33 cellular contexts compared by ENCODE assay signal in genomic region chr11:36557991-36558390, GRCh38. TPM values are rescaled to one million over a fixed set of nuclear protein-coding genes. Genes with fewer than 3 reads are reported as not detected.
DNase-seq lines count a peak whose midpoint lies in the region; ATAC-seq and TF ChIP-seq lines count a peak whose summit lies in the region.
"Had no signal": no experiment of that assay in that cellular context is flagged by ENCODE, and none has a peak within 500 bp of the region (broad histone marks: within the 10 kb centered on the region; RNA-seq: fewer than 3 reads in every experiment).

No MANE protein-coding gene starts in this region.

- no peak for TF ChIP-seq CTCF in activated CD8-positive, alpha-beta T cell treated with anti-CD3 and anti-CD28 coated beads for 36 hours (IDR thresholded peaks at IDR 0.05)
- TF ChIP-seq CTCF in progenitor cell of endocrine pancreas (IDR thresholded peaks at IDR 0.05; ENCODE audit: unreplicated experiment) = no peak

- no peak for ATAC-seq in activated CD8-positive, alpha-beta T cell treated with anti-CD3 and anti-CD28 coated beads for 36 hours
- no peak for ATAC-seq in activated CD8-positive, alpha-beta T cell treated with anti-CD3 and anti-CD28 coated beads, Interleukin-2, amount 10 ng/mL, durations not matched to agents 7 days and 5 days
- no peak for ATAC-seq in activated naive CD8-positive, alpha-beta T cell treated with anti-CD3 and anti-CD28 coated beads, Interleukin-2, amount 50 U/mL, for 24 hours
- ATAC-seq: body of pancreas; esophagus mucosa; PC-3; stimulated activated naive B cell treated with anti-CD40 and anti-IgM and Interleukin-4, amounts not matched to agents 10 μg/mL and 1 μg/mL and 100 μg/mL, for 72 hours had no signal

- no peaks in the 10 kb centered on the region for H3K36me3 ChIP-seq in HUES48 (ENCODE audit: control insufficient read depth, insufficient read depth, low read length)
- no peaks in the 10 kb centered on the region for H3K36me3 ChIP-seq in GM23248 (ENCODE audit: low read depth)
- H3K36me3 ChIP-seq: BE2C, thoracic aorta, vagina had no signal

- no peak overlapping the region for H3K4me2 ChIP-seq in GM23248 (ENCODE audit: unreplicated experiment)
- H3K4me2 ChIP-seq: hepatocyte, smooth muscle cell had no signal

- no peaks in the 10 kb centered on the region for H3K79me2 ChIP-seq in GM23248 (ENCODE audit: insufficient read depth)
- H3K79me2 ChIP-seq: hepatocyte had no signal

- H3K9me3 Mint-ChIP-seq in activated CD8-positive, alpha-beta T cell treated with anti-CD3 and anti-CD28 coated beads for 36 hours = no peaks in the 10 kb centered on the region
- H3K9me3 Mint-ChIP-seq in activated CD8-positive, alpha-beta T cell treated with anti-CD3 and anti-CD28 coated beads, Interleukin-2, amount 10 ng/mL, durations not matched to agents 7 days and 5 days (ENCODE audit: insufficient read depth) = peaks cover 17% of the 10 kb centered on the region
- H3K9me3 Mint-ChIP-seq in activated naive CD8-positive, alpha-beta T cell treated with anti-CD3 and anti-CD28 coated beads, Interleukin-2, amount 50 U/mL, for 24 hours = no peaks in the 10 kb centered on the region
- H3K9me3 Mint-ChIP-seq in progenitor cell of endocrine pancreas (ENCODE audit: low read depth) = peaks cover 19% of the 10 kb centered on the region

- H3K9ac ChIP-seq in HUES48 (ENCODE audit: low read depth, low read length) (no peak overlapping the region), GM23248 (no peak overlapping the region)

- H3K9me3 ChIP-seq in HUES48 (ENCODE audit: control insufficient read depth, insufficient read depth, low read length) (peaks cover 6% of the 10 kb centered on the region), GM23248 (ENCODE audit: low read depth) (no peaks in the 10 kb centered on the region)
- H3K9me3 ChIP-seq: BE2C, body of pancreas, vagina had no signal

- peak overlapping the region; percentile 8 for H3K27ac Mint-ChIP-seq in activated CD8-positive, alpha-beta T cell treated with anti-CD3 and anti-CD28 coated beads for 36 hours
- H3K27ac Mint-ChIP-seq in activated CD8-positive, alpha-beta T cell treated with anti-CD3 and anti-CD28 coated beads, Interleukin-2, amount 10 ng/mL, durations not matched to agents 7 days and 5 days = no peak overlapping the region
- H3K27ac Mint-ChIP-seq in activated naive CD8-positive, alpha-beta T cell treated with anti-CD3 and anti-CD28 coated beads, Interleukin-2, amount 50 U/mL, for 24 hours = peak overlapping the region; percentile 60
- no peak overlapping the region for H3K27ac Mint-ChIP-seq in progenitor cell of endocrine pancreas
- H3K27ac Mint-ChIP-seq: stimulated activated naive B cell treated with anti-CD40 and anti-IgM and Interleukin-4, amounts not matched to agents 10 μg/mL and 1 μg/mL and 100 μg/mL, for 72 hours had no signal

- no peak for DNase-seq in activated CD8-positive, alpha-beta T cell treated with anti-CD3 and anti-CD28 coated beads for 36 hours
- DNase-seq in activated CD8-positive, alpha-beta T cell treated with anti-CD3 and anti-CD28 coated beads, Interleukin-2, amount 10 ng/mL, durations not matched to agents 7 days and 5 days = no peak
- no peak for DNase-seq in activated naive CD8-positive, alpha-beta T cell treated with anti-CD3 and anti-CD28 coated beads, Interleukin-2, amount 50 U/mL, for 24 hours
- DNase-seq in progenitor cell of endocrine pancreas (ENCODE audit: low spot score, unreplicated experiment) (no peak), GM23248 (no peak), HUDEP-2 (lab: John Stamatoyannopoulos, UW; ENCODE audit: unreplicated experiment in 76 of 76) (no peak), NCI-H1694 (lab: John Stamatoyannopoulos, UW) (no peak)
- DNase-seq: activated CD4-positive, CD25-positive, alpha-beta regulatory T cell treated with anti-CD3 and anti-CD28 coated beads, Interleukin-2, amount 50 U/mL, for 72 hours; BE2C; body of pancreas; COR-L47; effector CD4-positive, alpha-beta T cell; foreskin melanocyte; H7; mesendoderm; NCI-H345; NCI-H82; nucleus accumbens; PC-3; retina; stimulated activated CD4-positive, alpha-beta T cell treated with anti-CD3 and anti-CD28 coated beads, Interleukin-2, amount 100 ng/mL, for 48 hours; stimulated activated naive B cell treated with anti-CD40 and anti-IgM and Interleukin-4, amounts not matched to agents 10 μg/mL and 1 μg/mL and 100 μg/mL, for 72 hours; SW 1271 had no signal

- no peak overlapping the region for H3K4me3 Mint-ChIP-seq in activated CD8-positive, alpha-beta T cell treated with anti-CD3 and anti-CD28 coated beads for 36 hours
- no peak overlapping the region for H3K4me3 Mint-ChIP-seq in activated CD8-positive, alpha-beta T cell treated with anti-CD3 and anti-CD28 coated beads, Interleukin-2, amount 10 ng/mL, durations not matched to agents 7 days and 5 days
- H3K4me3 Mint-ChIP-seq in activated naive CD8-positive, alpha-beta T cell treated with anti-CD3 and anti-CD28 coated beads, Interleukin-2, amount 50 U/mL, for 24 hours = peak overlapping the region; percentile 64
- H3K4me3 Mint-ChIP-seq in progenitor cell of endocrine pancreas (ENCODE audit: low read depth) = peak overlapping the region; percentile 59

- H3F3A ChIP-seq in GM23248 (ENCODE audit: insufficient read depth) = no peaks in the 10 kb centered on the region

- H3K4me3 ChIP-seq in HUES48 (ENCODE audit: low read depth, low read length) (0 out of 2 replicates have a peak overlapping the region, but pooled peaks have one; percentile 9), GM23248 (no peak overlapping the region)
- H3K4me3 ChIP-seq: body of pancreas, hepatocyte, smooth muscle cell, thoracic aorta, vagina had no signal

- no peaks in the 10 kb centered on the region for H4K20me1 ChIP-seq in GM23248 (ENCODE audit: insufficient read depth)

- no peak overlapping the region for H3K27ac ChIP-seq in HUES48 (ENCODE audit: low read depth, low read length)
- H3K27ac ChIP-seq in GM23248 = no peak overlapping the region
- H3K27ac ChIP-seq: body of pancreas, hepatocyte, thoracic aorta, vagina had no signal

- in situ Hi-C loops in GM23248 (cut with MboI) = no loop called here

- CTCF ChIA-PET in activated CD8-positive, alpha-beta T cell treated with anti-CD3 and anti-CD28 coated beads for 36 hours (lab: Charles Lee) = no interaction called here
- CTCF ChIA-PET in activated CD8-positive, alpha-beta T cell treated with anti-CD3 and anti-CD28 coated beads, Interleukin-2, amount 10 ng/mL, durations not matched to agents 7 days and 5 days (lab: Charles Lee) = no interaction called here

- H3K27me3 Mint-ChIP-seq in activated CD8-positive, alpha-beta T cell treated with anti-CD3 and anti-CD28 coated beads for 36 hours = no peaks in the 10 kb centered on the region
- H3K27me3 Mint-ChIP-seq in activated CD8-positive, alpha-beta T cell treated with anti-CD3 and anti-CD28 coated beads, Interleukin-2, amount 10 ng/mL, durations not matched to agents 7 days and 5 days (ENCODE audit: low read depth) = peaks cover 12% of the 10 kb centered on the region
- H3K27me3 Mint-ChIP-seq in activated naive CD8-positive, alpha-beta T cell treated with anti-CD3 and anti-CD28 coated beads, Interleukin-2, amount 50 U/mL, for 24 hours = no peaks in the 10 kb centered on the region
- no peaks in the 10 kb centered on the region for H3K27me3 Mint-ChIP-seq in progenitor cell of endocrine pancreas

- no peaks in the 10 kb centered on the region; the same call in 1 of the 2 replicates for H3K27me3 ChIP-seq in HUES48 (ENCODE audit: control insufficient read depth, insufficient read depth, low read length)
- H3K27me3 ChIP-seq in GM23248 (replicated peaks; ENCODE audit: insufficient read depth) = peaks cover 14% of the 10 kb centered on the region
- H3K27me3 ChIP-seq: BE2C, body of pancreas, hepatocyte, vagina had no signal

- H3K4me1 ChIP-seq in HUES48 (ENCODE audit: control insufficient read depth, insufficient read depth, low read length) (no peaks in the 10 kb centered on the region), GM23248 (ENCODE audit: insufficient read depth) (no peaks in the 10 kb centered on the region)
- H3K4me1 ChIP-seq: BE2C, body of pancreas, vagina had no signal

- no peak overlapping the region for H2AFZ ChIP-seq in GM23248
- H2AFZ ChIP-seq: hepatocyte had no signal

- POLR2A ChIA-PET in activated CD8-positive, alpha-beta T cell treated with anti-CD3 and anti-CD28 coated beads for 36 hours (lab: Charles Lee) = no interaction called here
- POLR2A ChIA-PET in activated CD8-positive, alpha-beta T cell treated with anti-CD3 and anti-CD28 coated beads, Interleukin-2, amount 10 ng/mL, durations not matched to agents 7 days and 5 days (lab: Charles Lee) = no interaction called here

- intact Hi-C loops in activated CD8-positive, alpha-beta T cell treated with anti-CD3 and anti-CD28 coated beads for 36 hours (cut with micrococcal nuclease) = no loop called here

- peaks cover 19% of the 10 kb centered on the region for H3K4me1 Mint-ChIP-seq in activated CD8-positive, alpha-beta T cell treated with anti-CD3 and anti-CD28 coated beads for 36 hours (ENCODE audit: low read depth)
- H3K4me1 Mint-ChIP-seq in activated CD8-positive, alpha-beta T cell treated with anti-CD3 and anti-CD28 coated beads, Interleukin-2, amount 10 ng/mL, durations not matched to agents 7 days and 5 days (ENCODE audit: low read depth) = peaks cover 22% of the 10 kb centered on the region
- peaks cover 19% of the 10 kb centered on the region for H3K4me1 Mint-ChIP-seq in activated naive CD8-positive, alpha-beta T cell treated with anti-CD3 and anti-CD28 coated beads, Interleukin-2, amount 50 U/mL, for 24 hours
- H3K4me1 Mint-ChIP-seq in progenitor cell of endocrine pancreas (ENCODE audit: low read depth) = no peaks in the 10 kb centered on the region

- no peaks in the 10 kb centered on the region for H3K9me2 ChIP-seq in GM23248 (ENCODE audit: insufficient read depth)

- no peaks in the 10 kb centered on the region for H3K36me3 Mint-ChIP-seq in activated CD8-positive, alpha-beta T cell treated with anti-CD3 and anti-CD28 coated beads for 36 hours (ENCODE audit: low read depth)
- H3K36me3 Mint-ChIP-seq in activated CD8-positive, alpha-beta T cell treated with anti-CD3 and anti-CD28 coated beads, Interleukin-2, amount 10 ng/mL, durations not matched to agents 7 days and 5 days (ENCODE audit: low read depth) = peaks cover 13% of the 10 kb centered on the region
- no peaks in the 10 kb centered on the region for H3K36me3 Mint-ChIP-seq in activated naive CD8-positive, alpha-beta T cell treated with anti-CD3 and anti-CD28 coated beads, Interleukin-2, amount 50 U/mL, for 24 hours (ENCODE audit: low read depth)
- peaks cover 1% of the 10 kb centered on the region for H3K36me3 Mint-ChIP-seq in progenitor cell of endocrine pancreas (ENCODE audit: insufficient read depth)

RNA-seq across cellular contexts. Expression of gene RAG1, which starts 9.8 kb away (rescaled TPM):
- under 1 TPM; 0.16 to 0.36 TPM for total RNA-seq in activated CD8-positive, alpha-beta T cell treated with anti-CD3 and anti-CD28 coated beads for 36 hours
- under 1 TPM; 0.08 TPM for total RNA-seq in activated CD8-positive, alpha-beta T cell treated with anti-CD3 and anti-CD28 coated beads, Interleukin-2, amount 10 ng/mL, durations not matched to agents 7 days and 5 days
- total RNA-seq in progenitor cell of endocrine pancreas = 0.65 and 1.00 TPM in 2 replicates
- total RNA-seq in GM23248 (2014; rRNA removed; shearing (Covaris generic)) = 0.11 TPM in 1 of 2 replicates, not detected in the other
- 0.10 and 0.49 TPM in 2 replicates for polyA plus RNA-seq in GM23248 (2016; fragmentation: Nextera tagmentation; extraction: Ambion mirVana)

RNA-seq across cellular contexts. Expression of gene IFTAP, which starts 36.3 kb away (rescaled TPM):
- 1 to 10 TPM; 2.3 to 3.6 TPM for total RNA-seq in activated CD8-positive, alpha-beta T cell treated with anti-CD3 and anti-CD28 coated beads for 36 hours
- total RNA-seq in activated CD8-positive, alpha-beta T cell treated with anti-CD3 and anti-CD28 coated beads, Interleukin-2, amount 10 ng/mL, durations not matched to agents 7 days and 5 days = 1 to 10 TPM in 1 of 2 experiments, under 1 TPM in 1; 0.90 to 1.5 TPM
- 26.2 and 29.5 TPM in 2 replicates for total RNA-seq in progenitor cell of endocrine pancreas
- 11.3 and 27.5 TPM in 2 replicates for total RNA-seq in GM23248 (2014; rRNA removed; shearing (Covaris generic))
- 25.9 and 27.1 TPM in 2 replicates for polyA plus RNA-seq in GM23248 (2016; fragmentation: Nextera tagmentation; extraction: Ambion mirVana)

RNA-seq across cellular contexts. Expression of gene RAG2, which starts 40.0 kb away (rescaled TPM):
- total RNA-seq in activated CD8-positive, alpha-beta T cell treated with anti-CD3 and anti-CD28 coated beads for 36 hours = not detected
- total RNA-seq in activated CD8-positive, alpha-beta T cell treated with anti-CD3 and anti-CD28 coated beads, Interleukin-2, amount 10 ng/mL, durations not matched to agents 7 days and 5 days = not detected
- not detected in 2 replicates for total RNA-seq in progenitor cell of endocrine pancreas
- total RNA-seq in GM23248 (2014; rRNA removed; shearing (Covaris generic)) = not detected in 2 replicates
- polyA plus RNA-seq in GM23248 (2016; fragmentation: Nextera tagmentation; extraction: Ambion mirVana) = not detected in 2 replicates
- total RNA-seq: A673; activated T-helper 2 cell treated with anti-CD3 and anti-CD28 coated beads, Interferon-gamma antibody, Interleukin-2, Interleukin-4, amounts not matched to agents 10 μg/mL and 5 μg/mL and 100 μg/mL, durations not matched to agents 14 hours and 24 hours and 36 hours; body of pancreas; esophagus mucosa; H7; hepatocyte; left lobe of liver; myocyte; PC-3; smooth muscle cell; thoracic aorta; vagina had no signal
- polyA plus RNA-seq: hepatocyte, smooth muscle cell had no signal

RNA-seq across cellular contexts. Expression of gene TRAF6, which starts 47.9 kb away (rescaled TPM):
- 10 to 100 TPM in 1 of 2 experiments, 1 to 10 TPM in 1; 8.8 to 10.3 TPM for total RNA-seq in activated CD8-positive, alpha-beta T cell treated with anti-CD3 and anti-CD28 coated beads for 36 hours
- 1 to 10 TPM; 8.8 to 9.1 TPM for total RNA-seq in activated CD8-positive, alpha-beta T cell treated with anti-CD3 and anti-CD28 coated beads, Interleukin-2, amount 10 ng/mL, durations not matched to agents 7 days and 5 days
- 15.1 and 16.9 TPM in 2 replicates for total RNA-seq in progenitor cell of endocrine pancreas
- total RNA-seq in GM23248 (2014; rRNA removed; shearing (Covaris generic)) = 6.2 and 7.2 TPM in 2 replicates
- polyA plus RNA-seq in GM23248 (2016; fragmentation: Nextera tagmentation; extraction: Ambion mirVana) = 7.9 and 8.6 TPM in 2 replicates

Comparison
In these comparisons a context has a peak if more than half of its experiments do, and no peak if none do; other contexts are left out.
1. H3K27ac Mint-ChIP-seq: peak in activated CD8-positive, alpha-beta T cell treated with anti-CD3 and anti-CD28 coated beads for 36 hours (single experiment) and activated naive CD8-positive, alpha-beta T cell treated with anti-CD3 and anti-CD28 coated beads, Interleukin-2, amount 50 U/mL, for 24 hours (single experiment); none in activated CD8-positive, alpha-beta T cell treated with anti-CD3 and anti-CD28 coated beads, Interleukin-2, amount 10 ng/mL, durations not matched to agents 7 days and 5 days (single experiment) and progenitor cell of endocrine pancreas (single experiment).
2. H3K4me3 Mint-ChIP-seq: peak in activated naive CD8-positive, alpha-beta T cell treated with anti-CD3 and anti-CD28 coated beads, Interleukin-2, amount 50 U/mL, for 24 hours (single experiment) and progenitor cell of endocrine pancreas (single experiment); none in activated CD8-positive, alpha-beta T cell treated with anti-CD3 and anti-CD28 coated beads for 36 hours (single experiment) and activated CD8-positive, alpha-beta T cell treated with anti-CD3 and anti-CD28 coated beads, Interleukin-2, amount 10 ng/mL, durations not matched to agents 7 days and 5 days (single experiment).